1 cellular context compared by ENCODE assay signal in the genomic region with DNA sequence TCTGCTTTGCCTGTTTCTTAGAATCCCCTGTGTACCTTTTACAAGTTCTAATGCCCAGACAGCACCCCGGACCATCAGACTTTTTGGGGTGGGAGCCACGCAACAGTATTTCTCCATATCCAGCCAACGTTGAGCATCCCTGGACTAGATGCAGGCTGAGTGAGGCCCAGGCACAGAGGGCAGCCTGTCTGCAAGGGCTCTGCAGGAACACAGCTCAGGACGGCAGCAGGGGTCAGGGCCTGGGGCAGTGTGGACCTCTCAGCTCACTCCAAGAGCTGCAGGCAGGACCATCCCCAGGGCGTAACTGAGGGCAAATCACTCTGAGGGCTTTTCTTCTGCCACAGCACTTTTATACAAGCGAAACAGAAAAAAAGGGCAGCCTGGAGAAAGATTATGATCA.
TF ChIP-seq lines count a peak whose summit lies in the region.

No MANE protein-coding gene starts in this region.

TF ChIP-seq in HepG2, 621 proteins besides CTCF, POLR2A, EP300 and RAD21 (continued from another document):
- TF ChIP-seq, protein P1, sequence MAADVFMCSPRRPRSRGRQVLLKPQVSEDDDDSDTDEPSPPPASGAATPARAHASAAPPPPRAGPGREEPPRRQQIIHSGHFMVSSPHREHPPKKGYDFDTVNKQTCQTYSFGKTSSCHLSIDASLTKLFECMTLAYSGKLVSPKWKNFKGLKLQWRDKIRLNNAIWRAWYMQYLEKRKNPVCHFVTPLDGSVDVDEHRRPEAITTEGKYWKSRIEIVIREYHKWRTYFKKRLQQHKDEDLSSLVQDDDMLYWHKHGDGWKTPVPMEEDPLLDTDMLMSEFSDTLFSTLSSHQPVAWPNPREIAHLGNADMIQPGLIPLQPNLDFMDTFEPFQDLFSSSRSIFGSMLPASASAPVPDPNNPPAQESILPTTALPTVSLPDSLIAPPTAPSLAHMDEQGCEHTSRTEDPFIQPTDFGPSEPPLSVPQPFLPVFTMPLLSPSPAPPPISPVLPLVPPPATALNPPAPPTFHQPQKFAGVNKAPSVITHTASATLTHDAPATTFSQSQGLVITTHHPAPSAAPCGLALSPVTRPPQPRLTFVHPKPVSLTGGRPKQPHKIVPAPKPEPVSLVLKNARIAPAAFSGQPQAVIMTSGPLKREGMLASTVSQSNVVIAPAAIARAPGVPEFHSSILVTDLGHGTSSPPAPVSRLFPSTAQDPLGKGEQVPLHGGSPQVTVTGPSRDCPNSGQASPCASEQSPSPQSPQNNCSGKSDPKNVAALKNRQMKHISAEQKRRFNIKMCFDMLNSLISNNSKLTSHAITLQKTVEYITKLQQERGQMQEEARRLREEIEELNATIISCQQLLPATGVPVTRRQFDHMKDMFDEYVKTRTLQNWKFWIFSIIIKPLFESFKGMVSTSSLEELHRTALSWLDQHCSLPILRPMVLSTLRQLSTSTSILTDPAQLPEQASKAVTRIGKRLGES (CRISPR knock-in tag; IDR thresholded peaks at IDR 0.05; ENCODE audit: borderline replicate concordance): no peak
